ENCODE assay signal across 8 cellular contexts in the genomic region with DNA sequence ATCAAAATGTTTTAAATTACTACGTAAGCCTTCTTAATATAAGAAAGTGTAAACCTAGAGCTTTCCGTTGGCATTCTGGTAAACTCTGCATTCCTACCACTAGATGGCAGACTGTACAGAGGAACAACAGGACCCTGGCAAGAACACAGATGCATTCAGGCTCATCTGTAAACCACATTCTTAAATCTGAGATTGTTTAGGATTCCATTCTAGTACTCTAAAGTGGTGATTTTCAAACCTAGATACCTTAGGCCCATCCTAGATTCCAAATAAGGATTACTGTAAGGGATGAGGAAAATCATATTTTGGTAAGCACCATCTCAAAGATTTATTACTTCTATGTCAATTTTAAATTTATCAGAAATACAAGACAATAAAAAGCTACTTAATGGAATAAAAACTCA. TPM values are rescaled to one million over a fixed set of nuclear protein-coding genes. Genes with fewer than 3 reads are reported as not detected.
DNase-seq lines count a peak whose midpoint lies in the region; ATAC-seq and TF ChIP-seq lines count a peak whose summit lies in the region.

No MANE protein-coding gene starts in this region.

- WGBS in prostate gland = 0% methylated on average over 2 of the region's 2 CpGs

- H3K27me3 ChIP-seq in OCI-LY3 (ENCODE audit: low read depth, low read length) = no peaks in the 10 kb centered on the region
- no peaks in the 10 kb centered on the region for H3K27me3 ChIP-seq in adipocyte (replicated peaks; ENCODE audit: control insufficient read depth, insufficient read depth, low read length)
- H3K27me3 ChIP-seq in cardiac muscle cell = no peaks in the 10 kb centered on the region
- H3K27me3 ChIP-seq in prostate gland (replicated peaks; ENCODE audit: insufficient read depth) = no peaks in the 10 kb centered on the region

- peak; percentile 99 for TF ChIP-seq CTCF in OCI-LY3 (IDR thresholded peaks at IDR 0.05; ENCODE audit: low read depth, low read length)
- TF ChIP-seq CTCF in cardiac muscle cell (IDR thresholded peaks at IDR 0.05; ENCODE audit: low read depth, low read length) = peak; percentile 80
- peak; percentile 86 to 94 (median 88) for TF ChIP-seq CTCF in prostate gland (IDR thresholded peaks at IDR 0.05)

- H3K4me3 ChIP-seq in OCI-LY3 (ENCODE audit: low read length) (peak overlapping the region; percentile 21), adipocyte (ENCODE audit: low read length) (peak overlapping the region; percentile 68), cardiac muscle cell (no peak overlapping the region), prostate gland (no peak overlapping the region)

- peaks cover 67% of the 10 kb centered on the region for H3K4me1 ChIP-seq in OCI-LY3 (ENCODE audit: low read length)
- H3K4me1 ChIP-seq in adipocyte (ENCODE audit: control insufficient read depth, insufficient read depth, low read length) = peaks cover 71% of the 10 kb centered on the region
- peaks cover 21% of the 10 kb centered on the region for H3K4me1 ChIP-seq in cardiac muscle cell (ENCODE audit: low read depth)
- H3K4me1 ChIP-seq in prostate gland (replicated peaks) = no peaks in the 10 kb centered on the region

- H2AFZ ChIP-seq in OCI-LY3 (ENCODE audit: low read depth, low read length) = no peak overlapping the region

- peaks cover 89% of the 10 kb centered on the region for H4K20me1 ChIP-seq in OCI-LY3 (ENCODE audit: insufficient read depth, low read length)

- DNase-seq in activated CD4-positive, CD25-positive, alpha-beta regulatory T cell treated with anti-CD3 and anti-CD28 coated beads, Interleukin-2, amount 50 U/mL, for 16 hours (ENCODE audit: low read depth, low spot score) = peak; percentile 30
- DNase-seq in activated CD4-positive, CD25-positive, alpha-beta regulatory T cell treated with anti-CD3 and anti-CD28 coated beads, Interleukin-2, amount 50 U/mL, for 72 hours = no peak
- peak; percentile 51 for DNase-seq in HuH-7.5 (ENCODE audit: low spot score)
- peak; percentile 96 for DNase-seq in adipocyte (ENCODE audit: low read depth)
- DNase-seq in cardiac muscle cell (ENCODE audit: low read depth in 1 of 2, low spot score in 1 of 2) = peak; percentile 87 to 95
- DNase-seq in prostate gland (ENCODE audit: low spot score) = peak; percentile 84

- peak overlapping the region; percentile 45 for H3K4me2 ChIP-seq in OCI-LY3 (ENCODE audit: low read length)

- H3K36me3 ChIP-seq in OCI-LY3 (replicated peaks; ENCODE audit: low read depth, low read length) (peaks cover 8% of the 10 kb centered on the region), adipocyte (ENCODE audit: control insufficient read depth, insufficient read depth, low read length, severe bottlenecking) (no peaks in the 10 kb centered on the region), cardiac muscle cell (no peaks in the 10 kb centered on the region), prostate gland (no peaks in the 10 kb centered on the region)

- ATAC-seq in GM21529 (IDR thresholded peaks at IDR 0.05; ENCODE audit: unreplicated experiment) = peak; percentile 69

- intact Hi-C loops in prostate gland (cut with DNase I) = loop anchor here (2.0 to 10.0 kb wide), 2 partner anchors 25 to 187 kb away; partner anchors contain the start of gene CCDC83

- H3K9ac ChIP-seq in OCI-LY3 (ENCODE audit: low read length) (0 out of 2 replicates have a peak overlapping the region, but pooled peaks have one; percentile 3), adipocyte (ENCODE audit: low read length) (peak overlapping the region; percentile 75)

- H3K27ac ChIP-seq in OCI-LY3 (ENCODE audit: low read length) = no peak overlapping the region
- peak overlapping the region; percentile 75 for H3K27ac ChIP-seq in cardiac muscle cell
- H3K27ac ChIP-seq in prostate gland = peak overlapping the region in 1 of 2 donors; percentile 26

- H3K79me2 ChIP-seq in OCI-LY3 (ENCODE audit: low read length) = peaks cover 98% of the 10 kb centered on the region

- no peaks in the 10 kb centered on the region for H3K9me3 ChIP-seq in OCI-LY3 (ENCODE audit: insufficient read depth, low read length)
- no peaks in the 10 kb centered on the region for H3K9me3 ChIP-seq in adipocyte (ENCODE audit: control insufficient read depth, low read length)
- no peaks in the 10 kb centered on the region for H3K9me3 ChIP-seq in cardiac muscle cell (ENCODE audit: low read depth)
- no peaks in the 10 kb centered on the region for H3K9me3 ChIP-seq in prostate gland

- TF ChIP-seq POLR2A in prostate gland (IDR thresholded peaks at IDR 0.05) = no peak

RNA-seq across cellular contexts. Expression of gene PICALM, which starts 26.9 kb away (rescaled TPM):
- total RNA-seq in cardiac muscle cell = 110 TPM in 2 replicates
- 49.9 and 50.4 TPM in 2 replicates for polyA plus RNA-seq in cardiac muscle cell
- 100 to 1,000 TPM; 144 to 206 TPM for total RNA-seq in prostate gland

Comparison
In these comparisons a context has a peak if more than half of its experiments do, and no peak if none do; other contexts are left out.
1. H3K4me3 ChIP-seq: peak in OCI-LY3 (single experiment) and adipocyte (single experiment); none in cardiac muscle cell (single experiment) and prostate gland (0 of 2).
2. Peak in every context shown above with its lines, with median percentiles within 50 percentile points of each other: CTCF ChIP-seq.